Comparison of ENCODE assay signal across 1 cellular context in genomic region chr11:8808226-8808585, GRCh38.
TF ChIP-seq lines count a peak whose summit lies in the region.

No MANE protein-coding gene starts in this region.

TF ChIP-seq in IMR-90, 13 proteins besides CTCF, POLR2A, EP300 and RAD21:
- TF ChIP-seq, protein P1, sequence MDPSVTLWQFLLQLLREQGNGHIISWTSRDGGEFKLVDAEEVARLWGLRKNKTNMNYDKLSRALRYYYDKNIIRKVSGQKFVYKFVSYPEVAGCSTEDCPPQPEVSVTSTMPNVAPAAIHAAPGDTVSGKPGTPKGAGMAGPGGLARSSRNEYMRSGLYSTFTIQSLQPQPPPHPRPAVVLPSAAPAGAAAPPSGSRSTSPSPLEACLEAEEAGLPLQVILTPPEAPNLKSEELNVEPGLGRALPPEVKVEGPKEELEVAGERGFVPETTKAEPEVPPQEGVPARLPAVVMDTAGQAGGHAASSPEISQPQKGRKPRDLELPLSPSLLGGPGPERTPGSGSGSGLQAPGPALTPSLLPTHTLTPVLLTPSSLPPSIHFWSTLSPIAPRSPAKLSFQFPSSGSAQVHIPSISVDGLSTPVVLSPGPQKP (IDR thresholded peaks at IDR 0.05; ENCODE audit: borderline replicate concordance, low read depth, low read length): no peak
- TF ChIP-seq MAFK (IDR thresholded peaks at IDR 0.05; ENCODE audit: low read depth, low read length) (no peak), FOS (IDR thresholded peaks at IDR 0.05; ENCODE audit: low read depth, low read length) (no peak), USF2 (IDR thresholded peaks at IDR 0.05; ENCODE audit: low read depth, low read length) (peak; percentile 32; the same call in 1 of the 2 replicates)
TF ChIP-seq in IMR-90: peak in this region for 1.
